ENCODE assay signal across 21 cellular contexts in genomic region chr4:140944539-140944938, GRCh38.
A peak's percentile ranks its signal among the peaks of the same experiment; 100 is the strongest.
DNase-seq lines count a peak whose midpoint lies in the region; ATAC-seq, FAIRE-seq and TF ChIP-seq lines count a peak whose summit lies in the region.
"Had no signal": no experiment of that assay in that cellular context is flagged by ENCODE, and none has a peak within 500 bp of the region (broad histone marks: within the 10 kb centered on the region; RNA-seq: fewer than 3 reads in every experiment).

No MANE protein-coding gene starts in this region.

- in situ Hi-C loops in HAP-1 (cut with MboI; ENCODE audit: low sequenced_read_pairs), result no loop called here

- H3K27ac Mint-ChIP-seq in nephron, result peak overlapping the region in 2 of 3 experiments; percentile 54 to 61
- H3K27ac Mint-ChIP-seq: activated CD4-positive, alpha-beta memory T cell treated with anti-CD3 and anti-CD28 coated beads, Interleukin-2, amount 10 ng/mL, durations not matched to agents 7 days and 5 days; activated naive CD4-positive, alpha-beta T cell treated with anti-CD3 and anti-CD28 coated beads, Interleukin-2, amount 50 U/mL, for 72 hours; activated T-cell treated with anti-CD3 and anti-CD28 coated beads, Interleukin-2, amount 50 U/mL, for 24 hours; CD4-positive, alpha-beta memory T cell; stimulated activated naive B cell treated with anti-CD40 and anti-IgM and Interleukin-4, amounts not matched to agents 10 μg/mL and 1 μg/mL and 100 μg/mL, for 72 hours had no signal

- H3K4me3 Mint-ChIP-seq in nephron, result no peak overlapping the region
- H3K4me3 Mint-ChIP-seq: activated CD4-positive, alpha-beta memory T cell treated with anti-CD3 and anti-CD28 coated beads, Interleukin-2, amount 10 ng/mL, durations not matched to agents 7 days and 5 days; activated T-cell treated with anti-CD3 and anti-CD28 coated beads, Interleukin-2, amount 50 U/mL, for 24 hours; CD4-positive, alpha-beta memory T cell; stimulated activated naive B cell treated with anti-CD40 and anti-IgM and Interleukin-4, amounts not matched to agents 10 μg/mL and 1 μg/mL and 100 μg/mL, for 72 hours had no signal

- H3K27me3 ChIP-seq in HAP-1 (ENCODE audit: low read depth), result no peaks in the 10 kb centered on the region
- H3K27me3 ChIP-seq: tibial nerve had no signal

- peaks cover 42% of the 10 kb centered on the region for H3K4me1 Mint-ChIP-seq in nephron
- H3K4me1 Mint-ChIP-seq: activated CD4-positive, alpha-beta memory T cell treated with anti-CD3 and anti-CD28 coated beads, Interleukin-2, amount 10 ng/mL, durations not matched to agents 7 days and 5 days; CD4-positive, alpha-beta memory T cell; stimulated activated naive B cell treated with anti-CD40 and anti-IgM and Interleukin-4, amounts not matched to agents 10 μg/mL and 1 μg/mL and 100 μg/mL, for 72 hours had no signal

- no peak for TF ChIP-seq CTCF in nephron (IDR thresholded peaks at IDR 0.05; ENCODE audit: unreplicated experiment in 3 of 3)

- peak; percentile 70 for FAIRE-seq in endometrium (lab: Jason Lieb, UNC)

- H3K4me3 ChIP-seq in HAP-1, result no peak overlapping the region
- H3K4me3 ChIP-seq: prostate gland, tibial nerve had no signal

- H3K36me3 Mint-ChIP-seq in nephron (ENCODE audit: low read depth), result peaks cover 4% of the 10 kb centered on the region
- H3K36me3 Mint-ChIP-seq: activated naive CD4-positive, alpha-beta T cell treated with anti-CD3 and anti-CD28 coated beads, Interleukin-2, amount 50 U/mL, for 72 hours; CD4-positive, alpha-beta memory T cell; stimulated activated naive B cell treated with anti-CD40 and anti-IgM and Interleukin-4, amounts not matched to agents 10 μg/mL and 1 μg/mL and 100 μg/mL, for 72 hours had no signal

- DNase-seq in AG08395 (ENCODE audit: low spot score), result peak; percentile 29
- DNase-seq in NCI-H2227 treated with DMSO at 0.1 percent for 48 hours (lab: John Stamatoyannopoulos, UW), result peak; percentile 15
- DNase-seq in activated gamma-delta T cell treated with Interleukin-2 at 50 U/mL for 16 hours, result no peak
- DNase-seq in HAP-1 (ENCODE audit: low spot score in 2 of 2), result no peak
- no peak for DNase-seq in sciatic nerve (ENCODE audit: low spot score)
- DNase-seq: activated CD4-positive, alpha-beta memory T cell treated with anti-CD3 and anti-CD28 coated beads, Interleukin-2, amount 10 ng/mL, durations not matched to agents 7 days and 5 days; activated T-cell treated with anti-CD3 and anti-CD28 coated beads, Interleukin-2, amount 50 U/mL, for 24 hours; CD4-positive, alpha-beta memory T cell; DND-41; effector CD4-positive, alpha-beta T cell; foreskin melanocyte; NCI-H146; stimulated activated naive B cell treated with anti-CD40 and anti-IgM and Interleukin-4, amounts not matched to agents 10 μg/mL and 1 μg/mL and 100 μg/mL, for 72 hours; WERI-Rb-1 had no signal

- no peaks in the 10 kb centered on the region for H3K36me3 ChIP-seq in HAP-1 (replicated peaks)
- H3K36me3 ChIP-seq: prostate gland, tibial nerve, WERI-Rb-1 had no signal

- ATAC-seq in sciatic nerve (no peak), HG03378 (IDR thresholded peaks at IDR 0.05; ENCODE audit: unreplicated experiment) (no peak)
- ATAC-seq: activated naive CD4-positive, alpha-beta T cell treated with anti-CD3 and anti-CD28 coated beads, Interleukin-2, amount 50 U/mL, for 72 hours; HCT116; stimulated activated naive B cell treated with anti-CD40 and anti-IgM and Interleukin-4, amounts not matched to agents 10 μg/mL and 1 μg/mL and 100 μg/mL, for 72 hours had no signal

- H3K9me3 Mint-ChIP-seq in nephron, result no peaks in the 10 kb centered on the region
- H3K9me3 Mint-ChIP-seq: activated CD4-positive, alpha-beta memory T cell treated with anti-CD3 and anti-CD28 coated beads, Interleukin-2, amount 10 ng/mL, durations not matched to agents 7 days and 5 days; activated naive CD4-positive, alpha-beta T cell treated with anti-CD3 and anti-CD28 coated beads, Interleukin-2, amount 50 U/mL, for 72 hours; activated T-cell treated with anti-CD3 and anti-CD28 coated beads, Interleukin-2, amount 50 U/mL, for 24 hours; CD4-positive, alpha-beta memory T cell; stimulated activated naive B cell treated with anti-CD40 and anti-IgM and Interleukin-4, amounts not matched to agents 10 μg/mL and 1 μg/mL and 100 μg/mL, for 72 hours had no signal

- intact Hi-C loops in sciatic nerve (cut with DNase I), result no loop called here

- no peaks in the 10 kb centered on the region for H3K4me1 ChIP-seq in HAP-1
- H3K4me1 ChIP-seq: prostate gland had no signal

- no peaks in the 10 kb centered on the region for H3K27me3 Mint-ChIP-seq in nephron (ENCODE audit: low read depth)
- H3K27me3 Mint-ChIP-seq: activated CD4-positive, alpha-beta memory T cell treated with anti-CD3 and anti-CD28 coated beads, Interleukin-2, amount 10 ng/mL, durations not matched to agents 7 days and 5 days; activated T-cell treated with anti-CD3 and anti-CD28 coated beads, Interleukin-2, amount 50 U/mL, for 24 hours had no signal

- no peaks in the 10 kb centered on the region for H3K9me3 ChIP-seq in HAP-1
- H3K9me3 ChIP-seq: prostate gland, tibial nerve had no signal

Comparison
In these comparisons a context has a peak if more than half of its experiments do, and no peak if none do; other contexts are left out.
1. DNase-seq: peak in AG08395 (single experiment) and NCI-H2227 treated with DMSO at 0.1 percent for 48 hours (single experiment); none in activated gamma-delta T cell treated with Interleukin-2 at 50 U/mL for 16 hours (single experiment), HAP-1 (0 of 2) and sciatic nerve (single experiment).